19 cellular contexts compared by ENCODE assay signal in the genomic region with DNA sequence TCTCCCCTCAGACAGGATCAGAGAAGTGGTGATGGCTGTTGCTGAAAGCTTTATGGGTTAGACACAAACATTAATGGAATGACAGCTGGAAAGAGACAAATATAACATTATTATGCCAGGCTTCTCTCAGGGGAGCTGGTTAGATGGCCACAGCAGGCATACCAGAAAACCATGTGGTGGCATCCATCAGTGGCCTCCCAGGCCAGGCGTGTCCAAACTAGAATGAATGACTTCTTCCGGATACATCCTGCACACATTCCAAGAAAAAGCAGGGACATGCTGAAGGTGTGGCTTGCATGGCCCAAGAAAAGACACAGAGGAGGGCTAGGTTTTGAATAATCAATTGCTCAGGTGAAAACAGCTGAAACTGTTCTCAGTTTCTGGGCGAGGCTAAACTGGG.
"Had no signal": no experiment of that assay in that cellular context is flagged by ENCODE, and none has a peak within 500 bp of the region (broad histone marks: within the 10 kb centered on the region; RNA-seq: fewer than 3 reads in every experiment).

No MANE protein-coding gene starts in this region.

- H3K9me3 Mint-ChIP-seq: dendritic cell treated with granulocyte-macrophage colony-stimulating factor and Interleukin-4, amounts not matched to agents 40 ng/mL and 50 ng/mL, for 4 days; effector memory CD8-positive, alpha-beta T cell; natural killer cell; neural crest cell; type B pancreatic cell had no signal

- H3K4me3 ChIP-seq: gastrocnemius medialis, left ventricle myocardium inferior, lower lobe of right lung, skin epidermis, thyroid gland had no signal

- ATAC-seq: effector memory CD8-positive, alpha-beta T cell; gastrocnemius medialis; left cardiac atrium; lower lobe of right lung; natural killer cell; sciatic nerve had no signal

- H3K36me3 Mint-ChIP-seq: immature natural killer cell, natural killer cell, type B pancreatic cell had no signal

- H3K4me3 Mint-ChIP-seq: dendritic cell treated with granulocyte-macrophage colony-stimulating factor and Interleukin-4, amounts not matched to agents 40 ng/mL and 50 ng/mL, for 4 days; effector memory CD8-positive, alpha-beta T cell; immature natural killer cell; natural killer cell; neural crest cell; type B pancreatic cell had no signal

- H3K9me3 ChIP-seq: gastrocnemius medialis, left ventricle myocardium inferior, lower lobe of right lung, thyroid gland had no signal

- H3K4me1 ChIP-seq: gastrocnemius medialis, thyroid gland had no signal

- DNase-seq: cerebellar nuclear complex; effector memory CD8-positive, alpha-beta T cell; gastrocnemius medialis; immature natural killer cell; kidney; left cardiac atrium; left ventricle myocardium inferior; lower lobe of right lung; mesendoderm; natural killer cell; posterior cingulate gyrus; stimulated activated CD4-positive, alpha-beta T cell treated with anti-CD3 and anti-CD28 coated beads, Interleukin-12 subunit alpha, Interleukin-12 subunit beta, amount 100 ng/mL, for 4 hours; stimulated activated naive CD4-positive, alpha-beta T cell treated with Interleukin-2 at 50 U/mL for 16 hours; thyroid gland had no signal

- H3K36me3 ChIP-seq: gastrocnemius medialis, left ventricle myocardium inferior, lower lobe of right lung, thyroid gland had no signal

- H3K27ac ChIP-seq: gastrocnemius medialis, left ventricle myocardium inferior, lower lobe of right lung, skin epidermis, thyroid gland had no signal

- H3K27me3 ChIP-seq: gastrocnemius medialis, thyroid gland had no signal

- H3K4me1 Mint-ChIP-seq: neural crest cell had no signal

- H3K27ac Mint-ChIP-seq: dendritic cell treated with granulocyte-macrophage colony-stimulating factor and Interleukin-4, amounts not matched to agents 40 ng/mL and 50 ng/mL, for 4 days; effector memory CD8-positive, alpha-beta T cell; immature natural killer cell; natural killer cell; type B pancreatic cell had no signal
